ENCODE assay signal across 9 cellular contexts in the genomic region with DNA sequence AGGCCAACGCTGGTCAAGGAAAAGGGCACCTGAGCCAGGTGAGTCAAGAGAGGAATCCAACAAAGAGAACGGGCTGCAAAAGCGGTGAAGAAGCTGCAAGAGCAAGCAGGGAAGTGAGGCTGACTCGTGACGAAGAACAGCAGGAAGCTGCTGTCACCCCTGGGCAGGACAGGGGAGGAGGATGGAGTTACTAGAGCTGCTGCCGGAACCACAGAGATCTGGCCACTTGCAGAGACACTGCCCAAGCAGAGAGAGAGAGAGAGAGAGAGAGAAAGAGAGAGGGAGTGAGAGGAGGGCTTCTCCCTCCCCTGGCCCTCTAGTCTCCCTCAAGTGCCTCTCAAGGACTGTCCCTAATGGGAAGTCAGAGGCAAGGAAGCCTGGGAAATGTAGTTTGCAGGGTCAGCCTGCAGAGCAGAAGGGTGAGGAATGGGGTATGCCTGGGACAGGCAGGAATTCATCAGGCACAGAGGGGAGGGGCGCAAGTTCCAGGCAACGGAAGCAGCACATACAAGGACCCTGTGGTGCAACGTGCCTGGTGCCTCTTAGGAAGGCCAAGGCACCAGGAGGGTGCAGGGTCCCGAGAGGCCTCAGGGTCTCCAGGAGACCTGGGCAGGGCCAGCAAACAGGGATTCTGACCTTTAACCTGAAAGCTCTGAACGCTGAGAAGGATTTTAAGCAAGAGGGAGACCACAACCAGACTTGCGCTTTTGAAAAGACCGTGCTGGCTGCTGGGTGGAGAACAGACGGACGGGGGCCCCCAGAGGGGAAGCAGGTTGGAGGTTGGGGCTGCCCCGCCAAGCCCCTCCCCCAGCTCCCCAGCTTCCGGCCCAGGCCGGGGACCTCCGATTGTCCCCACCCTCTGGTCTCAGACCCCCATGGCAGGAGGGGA. TPM values are rescaled to one million over a fixed set of nuclear protein-coding genes. Genes with fewer than 3 reads are reported as not detected.
DNase-seq lines count a peak whose midpoint lies in the region; ATAC-seq and TF ChIP-seq lines count a peak whose summit lies in the region.
"Had no signal": no experiment of that assay in that cellular context is flagged by ENCODE, and none has a peak within 500 bp of the region (broad histone marks: within the 10 kb centered on the region; RNA-seq: fewer than 3 reads in every experiment).

No MANE protein-coding gene starts in this region.

- TF ChIP-seq CTCF in prostate gland (IDR thresholded peaks at IDR 0.05): no peak

- intact Hi-C loops in prostate gland (cut with DNase I): no loop called here

- H3K9me3 Mint-ChIP-seq in activated T-cell treated with anti-CD3 and anti-CD28 coated beads, Interleukin-2, amount 50 U/mL, for 72 hours: no peaks in the 10 kb centered on the region
- no peaks in the 10 kb centered on the region for H3K9me3 Mint-ChIP-seq in memory B cell

- H3K4me2 ChIP-seq in BLaER1: peak overlapping the region; percentile 83

- no peaks in the 10 kb centered on the region for H3K9me3 ChIP-seq in BLaER1
- no peaks in the 10 kb centered on the region for H3K9me3 ChIP-seq in HUES64 (ENCODE audit: insufficient read depth, low read depth, low read length)
- no peaks in the 10 kb centered on the region for H3K9me3 ChIP-seq in prostate gland

- no peaks in the 10 kb centered on the region for H3K36me3 ChIP-seq in BLaER1
- H3K36me3 ChIP-seq in HUES64 (ENCODE audit: insufficient read depth, low read length): no peaks in the 10 kb centered on the region
- no peaks in the 10 kb centered on the region for H3K36me3 ChIP-seq in prostate gland

- no peaks in the 10 kb centered on the region for H3K27me3 Mint-ChIP-seq in activated T-cell treated with anti-CD3 and anti-CD28 coated beads, Interleukin-2, amount 50 U/mL, for 72 hours (ENCODE audit: low read depth)
- peaks cover 14% of the 10 kb centered on the region for H3K27me3 Mint-ChIP-seq in memory B cell

- 59% methylated on average over 19 of the region's 19 CpGs for WGBS in HUES64
- 67% methylated on average over 19 of the region's 19 CpGs for WGBS in prostate gland

- H3K9ac ChIP-seq in BLaER1 (0 out of 2 replicates have a peak overlapping the region, but pooled peaks have one; percentile 1), HUES64 (ENCODE audit: low read depth, low read length) (0 out of 2 replicates have a peak overlapping the region, but pooled peaks have one; percentile 13)

- H3K4me3 ChIP-seq in BLaER1: no peak overlapping the region
- 0 out of 2 replicates have a peak overlapping the region, but pooled peaks have one; percentile 3 for H3K4me3 ChIP-seq in HUES64 (ENCODE audit: low read length)
- no peak overlapping the region for H3K4me3 ChIP-seq in prostate gland

- no peaks in the 10 kb centered on the region for H3K27me3 ChIP-seq in BLaER1
- H3K27me3 ChIP-seq in HUES64 (ENCODE audit: insufficient read depth, low read length): no peaks in the 10 kb centered on the region
- H3K27me3 ChIP-seq in prostate gland (replicated peaks; ENCODE audit: insufficient read depth): no peaks in the 10 kb centered on the region

- peak overlapping the region; percentile 20 for H3K27ac Mint-ChIP-seq in activated T-cell treated with anti-CD3 and anti-CD28 coated beads, Interleukin-2, amount 50 U/mL, for 72 hours
- H3K27ac Mint-ChIP-seq in memory B cell: peak overlapping the region; percentile 43

- no peaks in the 10 kb centered on the region for H4K20me1 ChIP-seq in BLaER1

- TF ChIP-seq POLR2A in prostate gland (IDR thresholded peaks at IDR 0.05): no peak

- DNase-seq in activated T-cell treated with anti-CD3 and anti-CD28 coated beads, Interleukin-2, amount 50 U/mL, for 72 hours: peak; percentile 9 to 25
- DNase-seq in memory B cell (ENCODE audit: low spot score in 2 of 2): no peak
- no peak for DNase-seq in prostate gland (ENCODE audit: low spot score)
- no peak for DNase-seq in occipital lobe (lab: John Stamatoyannopoulos, UW)
- DNase-seq: NCI-H1092 had no signal

- peaks cover 11% of the 10 kb centered on the region for H3K4me1 Mint-ChIP-seq in activated T-cell treated with anti-CD3 and anti-CD28 coated beads, Interleukin-2, amount 50 U/mL, for 72 hours (ENCODE audit: low read depth)
- H3K4me1 Mint-ChIP-seq in memory B cell: peaks cover 13% of the 10 kb centered on the region

- peak; percentile 68 to 77 for ATAC-seq in activated T-cell treated with anti-CD3 and anti-CD28 coated beads, Interleukin-2, amount 50 U/mL, for 72 hours (replicated peaks in 1 of 2)
- no peak for ATAC-seq in memory B cell (ENCODE audit: low read depth)
- no peak for ATAC-seq in HG03565 (IDR thresholded peaks at IDR 0.05; ENCODE audit: unreplicated experiment)
- ATAC-seq in GM21360 (IDR thresholded peaks at IDR 0.05; ENCODE audit: unreplicated experiment): no peak

- H3K27ac ChIP-seq in BLaER1 (peak overlapping the region; percentile 59), HUES64 (ENCODE audit: low read depth, low read length) (no peak overlapping the region), prostate gland (no peak overlapping the region)

- peaks cover 44% of the 10 kb centered on the region for H3K4me1 ChIP-seq in BLaER1
- peaks cover 10% of the 10 kb centered on the region for H3K4me1 ChIP-seq in HUES64 (ENCODE audit: insufficient read depth, low read length)
- no peaks in the 10 kb centered on the region for H3K4me1 ChIP-seq in prostate gland (replicated peaks)

- H3K36me3 Mint-ChIP-seq in activated T-cell treated with anti-CD3 and anti-CD28 coated beads, Interleukin-2, amount 50 U/mL, for 72 hours (ENCODE audit: insufficient read depth in 2 of 2): no peaks in the 10 kb centered on the region
- H3K36me3 Mint-ChIP-seq in memory B cell: no peaks in the 10 kb centered on the region

- peak overlapping the region; percentile 70 to 74 for H3K4me3 Mint-ChIP-seq in activated T-cell treated with anti-CD3 and anti-CD28 coated beads, Interleukin-2, amount 50 U/mL, for 72 hours
- peak overlapping the region; percentile 83 for H3K4me3 Mint-ChIP-seq in memory B cell

RNA-seq across cellular contexts. Expression of a gene that starts 45.8 kb away (rescaled TPM):
- not detected for polyA plus RNA-seq in HUES64 (2013, experiment 1 of 2)
- polyA plus RNA-seq in HUES64 (2013, experiment 2 of 2): 0.25 TPM
- total RNA-seq in activated T-cell treated with anti-CD3 and anti-CD28 coated beads, Interleukin-2, amount 50 U/mL, for 72 hours: not detected
- total RNA-seq in prostate gland (not detected), occipital lobe (not detected)

Comparison
In these comparisons a context has a peak if more than half of its experiments do, and no peak if none do; other contexts are left out.
1. ATAC-seq: peak in activated T-cell treated with anti-CD3 and anti-CD28 coated beads, Interleukin-2, amount 50 U/mL, for 72 hours (2 of 2); none in memory B cell (single experiment), HG03565 (single experiment) and GM21360 (single experiment).
2. DNase-seq: peak in activated T-cell treated with anti-CD3 and anti-CD28 coated beads, Interleukin-2, amount 50 U/mL, for 72 hours (2 of 2); none in memory B cell (0 of 2), prostate gland (single experiment) and occipital lobe (single experiment).